In genomic region chr16:50841081-50841886, GRCh38 we compare ENCODE assay signal across 9 cellular contexts.
A peak's percentile ranks its signal among the peaks of the same experiment; 100 is the strongest.
DNase-seq lines count a peak whose midpoint lies in the region; ATAC-seq, FAIRE-seq and TF ChIP-seq lines count a peak whose summit lies in the region.
"Had no signal": no experiment of that assay in that cellular context is flagged by ENCODE, and none has a peak within 500 bp of the region (broad histone marks: within the 10 kb centered on the region; RNA-seq: fewer than 3 reads in every experiment).

No MANE protein-coding gene starts in this region.

- H3K4me3 Mint-ChIP-seq in CD4-positive, alpha-beta T cell: peak overlapping the region; percentile 88
- H3K4me3 Mint-ChIP-seq in central memory CD8-positive, alpha-beta T cell: peak overlapping the region; percentile 62
- no peak overlapping the region for H3K4me3 Mint-ChIP-seq in osteocyte (ENCODE audit: unreplicated experiment)

- peaks cover 4% of the 10 kb centered on the region for H3K27me3 Mint-ChIP-seq in CD4-positive, alpha-beta T cell
- H3K27me3 Mint-ChIP-seq in central memory CD8-positive, alpha-beta T cell: peaks cover 31% of the 10 kb centered on the region
- peaks cover 19% of the 10 kb centered on the region for H3K27me3 Mint-ChIP-seq in osteocyte (ENCODE audit: unreplicated experiment)

- peak in 9 of 10 experiments; percentile 7 to 56 (median 14) for DNase-seq in CD4-positive, alpha-beta T cell
- DNase-seq in UCSD-AML1 (lab: John Stamatoyannopoulos, UW; ENCODE audit: unreplicated experiment) (peak; percentile 90), osteocyte (ENCODE audit: extremely low spot score, unreplicated experiment) (peak; percentile 80), GM19239 (ENCODE audit: insufficient read length, low spot score) (no peak)
- DNase-seq in central memory CD8-positive, alpha-beta T cell (ENCODE audit: low spot score in 2 of 2): peak in 1 of 2 donors; percentile 16
- no peak for DNase-seq in effector CD8-positive, alpha-beta T cell (lab: John Stamatoyannopoulos, UW)

- FAIRE-seq in GM19239 (lab: Jason Lieb, UNC): no peak

- intact Hi-C loops in CD4-positive, alpha-beta T cell (cut with DNase I, micrococcal nuclease): no loop called here

- H3K9me3 Mint-ChIP-seq in CD4-positive, alpha-beta T cell: no peaks in the 10 kb centered on the region
- no peaks in the 10 kb centered on the region for H3K9me3 Mint-ChIP-seq in central memory CD8-positive, alpha-beta T cell
- no peaks in the 10 kb centered on the region for H3K9me3 Mint-ChIP-seq in osteocyte (ENCODE audit: unreplicated experiment)

- H3K27ac Mint-ChIP-seq in CD4-positive, alpha-beta T cell: no peak overlapping the region
- no peak overlapping the region for H3K27ac Mint-ChIP-seq in central memory CD8-positive, alpha-beta T cell (ENCODE audit: low read depth)
- H3K27ac Mint-ChIP-seq in osteocyte (ENCODE audit: unreplicated experiment): no peak overlapping the region

- no peaks in the 10 kb centered on the region for H3K36me3 Mint-ChIP-seq in CD4-positive, alpha-beta T cell (ENCODE audit: low read depth)
- H3K36me3 Mint-ChIP-seq in central memory CD8-positive, alpha-beta T cell (ENCODE audit: insufficient read depth): peaks cover 1% of the 10 kb centered on the region
- no peaks in the 10 kb centered on the region for H3K36me3 Mint-ChIP-seq in osteocyte (ENCODE audit: unreplicated experiment)

- no peaks in the 10 kb centered on the region for H3K27me3 ChIP-seq in CD4-positive, alpha-beta T cell (ENCODE audit: control insufficient read depth, insufficient read depth, low read length)

- no peaks in the 10 kb centered on the region for H3K9me3 ChIP-seq in CD4-positive, alpha-beta T cell (ENCODE audit: control insufficient read depth, low read length)

- H3K27ac ChIP-seq in CD4-positive, alpha-beta T cell (ENCODE audit: low read depth, low read length): no peak overlapping the region
- H3K27ac ChIP-seq: skin epidermis had no signal

- H3K4me1 Mint-ChIP-seq in CD4-positive, alpha-beta T cell (ENCODE audit: low read depth): peaks cover 18% of the 10 kb centered on the region
- H3K4me1 Mint-ChIP-seq in central memory CD8-positive, alpha-beta T cell: peaks cover 11% of the 10 kb centered on the region
- no peaks in the 10 kb centered on the region for H3K4me1 Mint-ChIP-seq in osteocyte (ENCODE audit: unreplicated experiment)

- CTCF ChIA-PET in CD4-positive, alpha-beta T cell (lab: Charles Lee): no interaction called here

- no peak for TF ChIP-seq CTCF in CD4-positive, alpha-beta T cell (IDR thresholded peaks at IDR 0.05)
- no peak for TF ChIP-seq CTCF in osteocyte (IDR thresholded peaks at IDR 0.05)

- POLR2A ChIA-PET in CD4-positive, alpha-beta T cell (lab: Charles Lee): no interaction called here

- peak; percentile 89 for ATAC-seq in CD4-positive, alpha-beta T cell (ENCODE audit: poor library complexity)
- ATAC-seq in central memory CD8-positive, alpha-beta T cell (replicated peaks; ENCODE audit: extremely low read depth, poor library complexity, severe bottlenecking): peak; percentile 70
- ATAC-seq in GM19328 (IDR thresholded peaks at IDR 0.05; ENCODE audit: unreplicated experiment): no peak
- no peak for ATAC-seq in GM19395 (IDR thresholded peaks at IDR 0.05; ENCODE audit: unreplicated experiment)

Comparison
In these comparisons a context has a peak if more than half of its experiments do, and no peak if none do; other contexts are left out.
1. ATAC-seq: peak in CD4-positive, alpha-beta T cell (single experiment) and central memory CD8-positive, alpha-beta T cell (single experiment); none in GM19328 (single experiment) and GM19395 (single experiment).
2. DNase-seq: peak in CD4-positive, alpha-beta T cell (9 of 10), UCSD-AML1 (single experiment) and osteocyte (single experiment); none in GM19239 (single experiment) and effector CD8-positive, alpha-beta T cell (single experiment).